ENCODE assay signal across 24 cellular contexts in the genomic region with DNA sequence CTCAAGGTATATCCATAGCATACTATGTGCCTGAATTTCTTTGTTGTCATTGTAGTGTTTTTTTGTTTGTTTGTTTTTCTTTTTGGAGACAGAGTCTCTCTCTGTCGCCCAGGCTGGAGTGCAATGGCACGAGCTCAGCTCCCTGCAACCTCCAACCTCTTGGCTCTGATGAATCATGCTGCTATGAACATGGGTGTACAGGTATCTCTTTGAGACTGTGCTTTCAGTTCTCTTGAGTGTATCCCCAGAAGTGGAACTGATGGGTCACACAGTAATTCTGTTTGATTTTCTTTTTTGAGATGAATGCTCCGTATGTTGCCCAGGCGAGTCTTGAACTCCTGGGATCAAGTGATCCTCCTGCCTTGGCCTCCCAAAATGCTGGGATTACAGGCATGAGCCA. TPM values are rescaled to one million over a fixed set of nuclear protein-coding genes. Genes with fewer than 3 reads are reported as not detected.
DNase-seq lines count a peak whose midpoint lies in the region; ATAC-seq and TF ChIP-seq lines count a peak whose summit lies in the region.
"Had no signal": no experiment of that assay in that cellular context is flagged by ENCODE, and none has a peak within 500 bp of the region (broad histone marks: within the 10 kb centered on the region; RNA-seq: fewer than 3 reads in every experiment).

No MANE protein-coding gene starts in this region.

- no peaks in the 10 kb centered on the region for H3K4me1 ChIP-seq in RWPE2 (ENCODE audit: insufficient read depth, poor library complexity, severe bottlenecking)
- H3K4me1 ChIP-seq: A549, BE2C, HAP-1 had no signal

- peak; percentile 37 to 52 for ATAC-seq in activated naive CD4-positive, alpha-beta T cell treated with anti-CD3 and anti-CD28 coated beads, Interleukin-2, amount 50 U/mL, for 72 hours
- peak; percentile 19; the same call in 1 of the 3 replicates for ATAC-seq in RWPE2 (ENCODE audit: low read depth)
- no peak for ATAC-seq in effector memory CD8-positive, alpha-beta T cell (replicated peaks)
- no peak for ATAC-seq in SK-N-SH treated with all-trans-retinoic acid at 6 μM for 48 hours
- ATAC-seq: A549, GM12878 had no signal

- no peak overlapping the region for H3K4me3 ChIP-seq in RWPE2 (ENCODE audit: severe bottlenecking)
- H3K4me3 ChIP-seq in foreskin fibroblast (ENCODE audit: low read depth in 1 of 2, low read length in 2 of 2), result no peak overlapping the region
- H3K4me3 ChIP-seq: A549; BLaER1 treated with 17β-estradiol and CSF1 and Interleukin-3, amounts not matched to agents 10 nM and 100 nM; GM12878; HAP-1 had no signal

- CTCF ChIA-PET in activated naive CD4-positive, alpha-beta T cell treated with anti-CD3 and anti-CD28 coated beads, Interleukin-2, amount 10 ng/mL, durations not matched to agents 7 days and 5 days (lab: Charles Lee), result interaction anchor here (1.2 to 3.2 kb wide), 3 partner anchors 96 to 141 kb away, joined by 3 to 15 read pairs (median 3); no protein-coding TSS in a partner anchor

- H3K4me1 Mint-ChIP-seq in activated naive CD4-positive, alpha-beta T cell treated with anti-CD3 and anti-CD28 coated beads, Interleukin-2, amount 10 ng/mL, durations not matched to agents 7 days and 5 days, result no peaks in the 10 kb centered on the region
- peaks cover 0 to 2% of the 10 kb centered on the region in 2 donors for H3K4me1 Mint-ChIP-seq in effector memory CD8-positive, alpha-beta T cell (ENCODE audit: low read depth in 2 of 2)
- H3K4me1 Mint-ChIP-seq: CD8-positive, alpha-beta memory T cell had no signal

- H3K36me3 ChIP-seq in RWPE2 (ENCODE audit: low read depth), result peaks cover 78% of the 10 kb centered on the region

- H3K27ac ChIP-seq in RWPE2 (ENCODE audit: poor library complexity, severe bottlenecking), result no peak overlapping the region
- H3K27ac ChIP-seq in epithelial cell of prostate, result peak overlapping the region; percentile 16
- H3K27ac ChIP-seq: A549 had no signal

- H3K36me3 Mint-ChIP-seq in activated naive CD4-positive, alpha-beta T cell treated with anti-CD3 and anti-CD28 coated beads, Interleukin-2, amount 50 U/mL, for 72 hours, result peaks cover 0 to 4% of the 10 kb centered on the region in 2 donors
- H3K36me3 Mint-ChIP-seq in activated naive CD4-positive, alpha-beta T cell treated with anti-CD3 and anti-CD28 coated beads, Interleukin-2, amount 10 ng/mL, durations not matched to agents 7 days and 5 days, result peaks cover 33% of the 10 kb centered on the region
- peaks cover 13% of the 10 kb centered on the region for H3K36me3 Mint-ChIP-seq in effector memory CD8-positive, alpha-beta T cell (ENCODE audit: insufficient read depth)

- TF ChIP-seq CTCF in RWPE2 (IDR thresholded peaks at IDR 0.05; ENCODE audit: poor library complexity, severe bottlenecking) (no peak), foreskin fibroblast (IDR thresholded peaks at IDR 0.05; ENCODE audit: low read depth, low read length) (no peak)

- H3K9me3 ChIP-seq in RWPE2 (ENCODE audit: severe bottlenecking), result no peaks in the 10 kb centered on the region
- H3K9me3 ChIP-seq: A549; BE2C; BLaER1 treated with 17β-estradiol and CSF1 and Interleukin-3, amounts not matched to agents 10 nM and 100 nM; HAP-1 had no signal

- H3K27me3 Mint-ChIP-seq in activated naive CD4-positive, alpha-beta T cell treated with anti-CD3 and anti-CD28 coated beads, Interleukin-2, amount 10 ng/mL, durations not matched to agents 7 days and 5 days, result no peaks in the 10 kb centered on the region
- no peaks in the 10 kb centered on the region for H3K27me3 Mint-ChIP-seq in effector memory CD8-positive, alpha-beta T cell
- H3K27me3 Mint-ChIP-seq: CD4-positive, alpha-beta T cell; CD8-positive, alpha-beta memory T cell had no signal

- H3K27me3 ChIP-seq in RWPE2 (ENCODE audit: insufficient read depth, poor library complexity, severe bottlenecking), result no peaks in the 10 kb centered on the region
- H3K27me3 ChIP-seq: BE2C; BLaER1 treated with 17β-estradiol and CSF1 and Interleukin-3, amounts not matched to agents 10 nM and 100 nM had no signal

- peak overlapping the region; percentile 29 to 72 for H3K27ac Mint-ChIP-seq in activated naive CD4-positive, alpha-beta T cell treated with anti-CD3 and anti-CD28 coated beads, Interleukin-2, amount 50 U/mL, for 72 hours
- no peak overlapping the region for H3K27ac Mint-ChIP-seq in activated naive CD4-positive, alpha-beta T cell treated with anti-CD3 and anti-CD28 coated beads, Interleukin-2, amount 10 ng/mL, durations not matched to agents 7 days and 5 days
- H3K27ac Mint-ChIP-seq in effector memory CD8-positive, alpha-beta T cell, result peak overlapping the region; percentile 28 to 53
- H3K27ac Mint-ChIP-seq: CD4-positive, alpha-beta T cell had no signal

- no peaks in the 10 kb centered on the region for H3K9me3 Mint-ChIP-seq in activated naive CD4-positive, alpha-beta T cell treated with anti-CD3 and anti-CD28 coated beads, Interleukin-2, amount 50 U/mL, for 72 hours
- H3K9me3 Mint-ChIP-seq in activated naive CD4-positive, alpha-beta T cell treated with anti-CD3 and anti-CD28 coated beads, Interleukin-2, amount 10 ng/mL, durations not matched to agents 7 days and 5 days, result no peaks in the 10 kb centered on the region
- no peaks in the 10 kb centered on the region for H3K9me3 Mint-ChIP-seq in effector memory CD8-positive, alpha-beta T cell
- H3K9me3 Mint-ChIP-seq: CD14-positive monocyte; CD4-positive, alpha-beta T cell; CD8-positive, alpha-beta memory T cell; HFFc6 had no signal

- DNase-seq in activated naive CD4-positive, alpha-beta T cell treated with anti-CD3 and anti-CD28 coated beads, Interleukin-2, amount 50 U/mL, for 72 hours (ENCODE audit: low spot score in 2 of 2), result no peak
- no peak for DNase-seq in activated naive CD4-positive, alpha-beta T cell treated with anti-CD3 and anti-CD28 coated beads, Interleukin-2, amount 10 ng/mL, durations not matched to agents 7 days and 5 days
- DNase-seq in RWPE2 (ENCODE audit: low spot score) (no peak), epithelial cell of prostate (ENCODE audit: low read depth, low spot score) (no peak), foreskin fibroblast (no peak)
- DNase-seq in effector memory CD8-positive, alpha-beta T cell, result no peak
- no peak for DNase-seq in activated CD8-positive, alpha-beta memory T cell treated with anti-CD3 and anti-CD28 coated beads, Interleukin-2, amount 50 U/mL, for 48 hours
- DNase-seq: 8988T; ACHN; BE2C; CD4-positive, alpha-beta T cell; CD8-positive, alpha-beta memory T cell; DMS 273 treated with DMSO at 0.1 percent for 48 hours; DMS79; EL; GDM1; GOT3; HFFc6 had no signal

- no peak overlapping the region for H3K4me3 Mint-ChIP-seq in activated naive CD4-positive, alpha-beta T cell treated with anti-CD3 and anti-CD28 coated beads, Interleukin-2, amount 10 ng/mL, durations not matched to agents 7 days and 5 days
- H3K4me3 Mint-ChIP-seq in effector memory CD8-positive, alpha-beta T cell, result no peak overlapping the region
- H3K4me3 Mint-ChIP-seq: CD14-positive monocyte; CD4-positive, alpha-beta T cell; CD8-positive, alpha-beta memory T cell; HFFc6 had no signal

TF ChIP-seq in SK-N-SH treated with all-trans-retinoic acid at 6 μM for 48 hours, 23 proteins besides CTCF, POLR2A, EP300 and RAD21 (continues in another document):
- TF ChIP-seq, protein P1, sequence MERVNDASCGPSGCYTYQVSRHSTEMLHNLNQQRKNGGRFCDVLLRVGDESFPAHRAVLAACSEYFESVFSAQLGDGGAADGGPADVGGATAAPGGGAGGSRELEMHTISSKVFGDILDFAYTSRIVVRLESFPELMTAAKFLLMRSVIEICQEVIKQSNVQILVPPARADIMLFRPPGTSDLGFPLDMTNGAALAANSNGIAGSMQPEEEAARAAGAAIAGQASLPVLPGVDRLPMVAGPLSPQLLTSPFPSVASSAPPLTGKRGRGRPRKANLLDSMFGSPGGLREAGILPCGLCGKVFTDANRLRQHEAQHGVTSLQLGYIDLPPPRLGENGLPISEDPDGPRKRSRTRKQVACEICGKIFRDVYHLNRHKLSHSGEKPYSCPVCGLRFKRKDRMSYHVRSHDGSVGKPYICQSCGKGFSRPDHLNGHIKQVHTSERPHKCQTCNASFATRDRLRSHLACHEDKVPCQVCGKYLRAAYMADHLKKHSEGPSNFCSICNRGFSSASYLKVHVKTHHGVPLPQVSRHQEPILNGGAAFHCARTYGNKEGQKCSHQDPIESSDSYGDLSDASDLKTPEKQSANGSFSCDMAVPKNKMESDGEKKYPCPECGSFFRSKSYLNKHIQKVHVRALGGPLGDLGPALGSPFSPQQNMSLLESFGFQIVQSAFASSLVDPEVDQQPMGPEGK (CRISPR knock-in tag; IDR thresholded peaks at IDR 0.05; ENCODE audit: borderline replicate concordance), result no peak
- TF ChIP-seq ESRRG (CRISPR knock-in tag; IDR thresholded peaks at IDR 0.05) (no peak), TCF4 (CRISPR knock-in tag; IDR thresholded peaks at IDR 0.05; ENCODE audit: borderline replicate concordance) (no peak), ZNF565 (CRISPR knock-in tag; conservative IDR thresholded peaks at IDR 0.05; ENCODE audit: low read depth) (no peak), ZNF8 (CRISPR knock-in tag; IDR thresholded peaks at IDR 0.05) (no peak), ARNTL (CRISPR knock-in tag; IDR thresholded peaks at IDR 0.05; ENCODE audit: borderline replicate concordance, low read depth) (no peak), ZFP30 (CRISPR knock-in tag; IDR thresholded peaks at IDR 0.05) (no peak), CSDC2 (CRISPR knock-in tag; IDR thresholded peaks at IDR 0.05) (no peak), RARB (CRISPR knock-in tag; IDR thresholded peaks at IDR 0.05) (no peak), BACH2 (CRISPR knock-in tag; IDR thresholded peaks at IDR 0.05; ENCODE audit: borderline replicate concordance) (no peak), ZFP3 (CRISPR knock-in tag; IDR thresholded peaks at IDR 0.05) (no peak)
- TF ChIP-seq, protein P2, sequence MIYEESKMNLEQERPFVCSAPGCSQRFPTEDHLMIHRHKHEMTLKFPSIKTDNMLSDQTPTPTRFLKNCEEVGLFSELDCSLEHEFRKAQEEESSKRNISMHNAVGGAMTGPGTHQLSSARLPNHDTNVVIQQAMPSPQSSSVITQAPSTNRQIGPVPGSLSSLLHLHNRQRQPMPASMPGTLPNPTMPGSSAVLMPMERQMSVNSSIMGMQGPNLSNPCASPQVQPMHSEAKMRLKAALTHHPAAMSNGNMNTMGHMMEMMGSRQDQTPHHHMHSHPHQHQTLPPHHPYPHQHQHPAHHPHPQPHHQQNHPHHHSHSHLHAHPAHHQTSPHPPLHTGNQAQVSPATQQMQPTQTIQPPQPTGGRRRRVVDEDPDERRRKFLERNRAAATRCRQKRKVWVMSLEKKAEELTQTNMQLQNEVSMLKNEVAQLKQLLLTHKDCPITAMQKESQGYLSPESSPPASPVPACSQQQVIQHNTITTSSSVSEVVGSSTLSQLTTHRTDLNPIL (CRISPR knock-in tag; IDR thresholded peaks at IDR 0.05; ENCODE audit: low read depth), result no peak

RNA-seq across cellular contexts. Expression of a gene that starts 13.7 kb away (rescaled TPM):
- 10 to 100 TPM; 15.1 to 19.2 TPM for total RNA-seq in activated naive CD4-positive, alpha-beta T cell treated with anti-CD3 and anti-CD28 coated beads, Interleukin-2, amount 50 U/mL, for 72 hours

RNA-seq across cellular contexts. Expression of a gene that starts 16.7 kb away (rescaled TPM):
- total RNA-seq in activated naive CD4-positive, alpha-beta T cell treated with anti-CD3 and anti-CD28 coated beads, Interleukin-2, amount 50 U/mL, for 72 hours, result 10 to 100 TPM; 22.4 to 34.8 TPM

RNA-seq across cellular contexts. Expression of a gene that starts 16.8 kb away (rescaled TPM):
- total RNA-seq in activated naive CD4-positive, alpha-beta T cell treated with anti-CD3 and anti-CD28 coated beads, Interleukin-2, amount 50 U/mL, for 72 hours, result 100 to 1,000 TPM; 119 to 248 TPM

Comparison
In these comparisons a context has a peak if more than half of its experiments do, and no peak if none do; other contexts are left out.
1. ATAC-seq: peak in activated naive CD4-positive, alpha-beta T cell treated with anti-CD3 and anti-CD28 coated beads, Interleukin-2, amount 50 U/mL, for 72 hours (2 of 2) and RWPE2 (single experiment); none in effector memory CD8-positive, alpha-beta T cell (single experiment) and SK-N-SH treated with all-trans-retinoic acid at 6 μM for 48 hours (single experiment).